Comparison of ENCODE assay signal across 1 cellular context in the genomic region with DNA sequence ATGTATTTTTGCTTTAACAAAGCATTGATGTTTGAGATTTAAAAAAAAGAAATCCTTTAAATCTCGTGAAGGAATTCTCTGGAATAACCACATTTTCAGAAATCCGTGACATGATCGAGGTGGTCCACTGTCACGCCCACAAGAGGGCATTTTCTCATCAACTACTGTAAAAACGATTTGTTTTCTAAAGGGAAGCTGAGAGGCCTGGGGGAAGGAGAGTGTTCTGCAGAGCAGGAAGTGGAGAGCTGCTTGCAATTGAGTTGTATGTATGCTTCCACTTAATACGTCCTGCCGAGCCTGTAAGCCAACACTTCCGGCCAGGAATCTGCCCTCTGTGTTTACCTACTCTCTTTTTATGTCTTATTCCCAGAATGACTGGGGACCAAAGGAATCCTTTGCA.
TF ChIP-seq lines count a peak whose summit lies in the region.

No MANE protein-coding gene starts in this region.

TF ChIP-seq in GM23338, 12 proteins besides CTCF, POLR2A, EP300 and RAD21 (continued from another document):
- TF ChIP-seq, protein P1, sequence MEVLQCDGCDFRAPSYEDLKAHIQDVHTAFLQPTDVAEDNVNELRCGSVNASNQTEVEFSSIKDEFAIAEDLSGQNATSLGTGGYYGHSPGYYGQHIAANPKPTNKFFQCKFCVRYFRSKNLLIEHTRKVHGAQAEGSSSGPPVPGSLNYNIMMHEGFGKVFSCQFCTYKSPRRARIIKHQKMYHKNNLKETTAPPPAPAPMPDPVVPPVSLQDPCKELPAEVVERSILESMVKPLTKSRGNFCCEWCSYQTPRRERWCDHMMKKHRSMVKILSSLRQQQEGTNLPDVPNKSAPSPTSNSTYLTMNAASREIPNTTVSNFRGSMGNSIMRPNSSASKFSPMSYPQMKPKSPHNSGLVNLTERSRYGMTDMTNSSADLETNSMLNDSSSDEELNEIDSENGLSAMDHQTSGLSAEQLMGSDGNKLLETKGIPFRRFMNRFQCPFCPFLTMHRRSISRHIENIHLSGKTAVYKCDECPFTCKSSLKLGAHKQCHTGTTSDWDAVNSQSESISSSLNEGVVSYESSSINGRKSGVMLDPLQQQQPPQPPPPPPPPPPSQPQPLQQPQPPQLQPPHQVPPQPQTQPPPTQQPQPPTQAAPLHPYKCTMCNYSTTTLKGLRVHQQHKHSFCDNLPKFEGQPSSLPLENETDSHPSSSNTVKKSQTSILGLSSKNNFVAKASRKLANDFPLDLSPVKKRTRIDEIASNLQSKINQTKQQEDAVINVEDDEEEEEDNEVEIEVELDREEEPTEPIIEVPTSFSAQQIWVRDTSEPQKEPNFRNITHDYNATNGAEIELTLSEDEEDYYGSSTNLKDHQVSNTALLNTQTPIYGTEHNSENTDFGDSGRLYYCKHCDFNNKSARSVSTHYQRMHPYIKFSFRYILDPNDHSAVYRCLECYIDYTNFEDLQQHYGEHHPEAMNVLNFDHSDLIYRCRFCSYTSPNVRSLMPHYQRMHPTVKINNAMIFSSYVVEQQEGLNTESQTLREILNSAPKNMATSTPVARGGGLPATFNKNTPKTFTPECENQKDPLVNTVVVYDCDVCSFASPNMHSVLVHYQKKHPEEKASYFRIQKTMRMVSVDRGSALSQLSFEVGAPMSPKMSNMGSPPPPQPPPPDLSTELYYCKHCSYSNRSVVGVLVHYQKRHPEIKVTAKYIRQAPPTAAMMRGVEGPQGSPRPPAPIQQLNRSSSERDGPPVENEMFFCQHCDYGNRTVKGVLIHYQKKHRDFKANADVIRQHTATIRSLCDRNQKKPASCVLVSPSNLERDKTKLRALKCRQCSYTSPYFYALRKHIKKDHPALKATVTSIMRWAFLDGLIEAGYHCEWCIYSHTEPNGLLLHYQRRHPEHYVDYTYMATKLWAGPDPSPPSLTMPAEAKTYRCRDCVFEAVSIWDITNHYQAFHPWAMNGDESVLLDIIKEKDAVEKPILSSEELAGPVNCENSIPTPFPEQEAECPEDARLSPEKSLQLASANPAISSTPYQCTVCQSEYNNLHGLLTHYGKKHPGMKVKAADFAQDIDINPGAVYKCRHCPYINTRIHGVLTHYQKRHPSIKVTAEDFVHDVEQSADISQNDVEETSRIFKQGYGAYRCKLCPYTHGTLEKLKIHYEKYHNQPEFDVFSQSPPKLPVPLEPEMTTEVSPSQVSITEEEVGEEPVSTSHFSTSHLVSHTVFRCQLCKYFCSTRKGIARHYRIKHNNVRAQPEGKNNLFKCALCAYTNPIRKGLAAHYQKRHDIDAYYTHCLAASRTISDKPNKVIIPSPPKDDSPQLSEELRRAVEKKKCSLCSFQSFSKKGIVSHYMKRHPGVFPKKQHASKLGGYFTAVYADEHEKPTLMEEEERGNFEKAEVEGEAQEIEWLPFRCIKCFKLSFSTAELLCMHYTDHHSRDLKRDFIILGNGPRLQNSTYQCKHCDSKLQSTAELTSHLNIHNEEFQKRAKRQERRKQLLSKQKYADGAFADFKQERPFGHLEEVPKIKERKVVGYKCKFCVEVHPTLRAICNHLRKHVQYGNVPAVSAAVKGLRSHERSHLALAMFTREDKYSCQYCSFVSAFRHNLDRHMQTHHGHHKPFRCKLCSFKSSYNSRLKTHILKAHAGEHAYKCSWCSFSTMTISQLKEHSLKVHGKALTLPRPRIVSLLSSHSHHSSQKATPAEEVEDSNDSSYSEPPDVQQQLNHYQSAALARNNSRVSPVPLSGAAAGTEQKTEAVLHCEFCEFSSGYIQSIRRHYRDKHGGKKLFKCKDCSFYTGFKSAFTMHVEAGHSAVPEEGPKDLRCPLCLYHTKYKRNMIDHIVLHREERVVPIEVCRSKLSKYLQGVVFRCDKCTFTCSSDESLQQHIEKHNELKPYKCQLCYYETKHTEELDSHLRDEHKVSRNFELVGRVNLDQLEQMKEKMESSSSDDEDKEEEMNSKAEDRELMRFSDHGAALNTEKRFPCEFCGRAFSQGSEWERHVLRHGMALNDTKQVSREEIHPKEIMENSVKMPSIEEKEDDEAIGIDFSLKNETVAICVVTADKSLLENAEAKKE (CRISPR knock-in tag; IDR thresholded peaks at IDR 0.05): no peak
